ENCODE assay signal across 8 cellular contexts in genomic region chr13:29923554-29924481, GRCh38.
DNase-seq lines count a peak whose midpoint lies in the region; ATAC-seq and TF ChIP-seq lines count a peak whose summit lies in the region.

No MANE protein-coding gene starts in this region.

- peak; percentile 98 for TF ChIP-seq CTCF in brain microvascular endothelial cell (IDR thresholded peaks at IDR 0.05; ENCODE audit: low read depth, low read length, missing control alignments)

- no peak overlapping the region for H3K4me3 ChIP-seq in Jurkat, Clone E6-1 (ENCODE audit: low read length)
- H3K4me3 ChIP-seq in brain microvascular endothelial cell (ENCODE audit: low read depth, low read length) = no peak overlapping the region

- ATAC-seq in HG02571 (IDR thresholded peaks at IDR 0.05; ENCODE audit: unreplicated experiment) = no peak

- in situ Hi-C loops in brain microvascular endothelial cell (cut with HindIII; ENCODE audit: low pct_ligation_motif_present, low sequenced_read_pairs) = no loop called here

- H3K27ac ChIP-seq in brain microvascular endothelial cell = peak overlapping the region; percentile 74

- no peaks in the 10 kb centered on the region for H3K36me3 ChIP-seq in brain microvascular endothelial cell (replicated peaks)

- peak; percentile 89 for DNase-seq in DMS79 (lab: John Stamatoyannopoulos, UW)
- peak; percentile 63 for DNase-seq in Jurkat, Clone E6-1 (ENCODE audit: low read depth, low spot score)
- peak; percentile 32 for DNase-seq in T-helper 9 cell
- peak; percentile 96 for DNase-seq in brain microvascular endothelial cell
- peak; percentile 96 for DNase-seq in islet precursor cell
- peak; percentile 51 to 66 (median 51) for DNase-seq in stimulated activated CD4-positive, alpha-beta T cell treated with anti-CD3 and anti-CD28 coated beads, Interleukin-12 subunit alpha, Interleukin-12 subunit beta, amount 100 ng/mL, for 48 hours (ENCODE audit: low read depth in 2 of 3, low spot score in 1 of 3)
- DNase-seq in SKM-1 (lab: John Stamatoyannopoulos, UW; ENCODE audit: unreplicated experiment) = no peak

- no peaks in the 10 kb centered on the region for H3K27me3 ChIP-seq in brain microvascular endothelial cell (replicated peaks)
